27 cellular contexts compared by ENCODE assay signal in the genomic region with DNA sequence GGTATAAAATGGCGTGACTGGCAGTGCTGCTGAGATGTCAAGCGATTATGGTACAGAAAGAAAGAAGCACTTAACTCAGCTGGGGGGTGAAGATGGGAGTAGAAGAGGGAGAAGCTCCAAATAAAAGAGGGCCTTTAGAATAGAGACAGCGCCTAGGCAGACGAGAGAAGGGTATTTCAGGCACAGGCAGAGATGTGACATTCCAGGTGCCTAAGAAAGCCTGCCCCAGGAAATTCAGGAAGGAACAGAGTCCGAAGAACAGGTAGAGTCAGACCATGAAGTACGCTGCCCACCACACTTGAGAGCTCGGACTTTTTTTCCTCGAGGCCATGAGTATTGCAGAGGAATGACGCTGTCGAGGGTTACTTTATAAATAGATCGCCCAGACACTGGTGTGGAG.
"Had no signal": no experiment of that assay in that cellular context is flagged by ENCODE, and none has a peak within 500 bp of the region (broad histone marks: within the 10 kb centered on the region; RNA-seq: fewer than 3 reads in every experiment).

No MANE protein-coding gene starts in this region.

- H3K27me3 Mint-ChIP-seq: activated naive CD8-positive, alpha-beta T cell; central memory CD8-positive, alpha-beta T cell had no signal

- H3K27ac ChIP-seq: brain microvascular endothelial cell, coronary artery, esophagus squamous epithelium, gastroesophageal sphincter, heart right ventricle had no signal

- H3K4me1 Mint-ChIP-seq: activated T-helper 17 cell treated with anti-CD3 and anti-CD28 coated beads, Interleukin-2, amount 50 U/mL, for 72 hours; central memory CD8-positive, alpha-beta T cell had no signal

- H3K36me3 ChIP-seq: brain microvascular endothelial cell, esophagus squamous epithelium, gastroesophageal sphincter, heart right ventricle had no signal

- H3K36me3 Mint-ChIP-seq: activated naive CD8-positive, alpha-beta T cell had no signal

- H3K9me3 ChIP-seq: esophagus squamous epithelium, gastroesophageal sphincter, heart right ventricle had no signal

- H3K9me3 Mint-ChIP-seq: activated CD8-positive, alpha-beta T cell treated with anti-CD3 and anti-CD28 coated beads for 36 hours; activated T-cell treated with anti-CD3 and anti-CD28 coated beads, Interleukin-2, amount 50 U/mL, for 4 hours; activated T-helper 17 cell treated with anti-CD3 and anti-CD28 coated beads, Interleukin-2, amount 50 U/mL, for 72 hours; central memory CD8-positive, alpha-beta T cell; effector memory CD8-positive, alpha-beta T cell had no signal

- DNase-seq: activated CD4-positive, alpha-beta T cell treated with anti-CD3 and anti-CD28 coated beads for 1 hour; activated CD4-positive, alpha-beta T cell treated with anti-CD3 and anti-CD28 coated beads for 4 hours; activated CD4-positive, alpha-beta T cell treated with anti-CD3 and anti-CD28 coated beads, Interleukin-2, amount 50 U/mL, for 1 hour; activated CD4-positive, alpha-beta T cell treated with anti-CD3 and anti-CD28 coated beads, Interleukin-2, amount 50 U/mL, for 48 hours; activated CD8-positive, alpha-beta memory T cell treated with anti-CD3 and anti-CD28 coated beads for 24 hours; activated CD8-positive, alpha-beta T cell treated with anti-CD3 and anti-CD28 coated beads for 36 hours; activated effector memory CD4-positive, alpha-beta T cell treated with Interleukin-2 at 50 U/mL for 16 hours; activated gamma-delta T cell treated with Interleukin-2 at 50 U/mL for 16 hours; activated naive CD4-positive, alpha-beta T cell treated with anti-CD3 and anti-CD28 coated beads, Interleukin-2, amount 50 U/mL, for 16 hours; activated naive CD4-positive, alpha-beta T cell treated with Interleukin-2 at 50 U/mL for 16 hours; activated T-cell treated with anti-CD3 and anti-CD28 coated beads, Interleukin-2, amount 50 U/mL, for 4 hours; amniotic stem cell; anterior cingulate cortex; brain microvascular endothelial cell; dermis blood vessel endothelial cell; effector CD4-positive, alpha-beta T cell; effector memory CD8-positive, alpha-beta T cell; erythroblast; esophagus squamous epithelium; foreskin melanocyte; heart right ventricle; T-helper 2 cell had no signal

- H3K4me3 Mint-ChIP-seq: activated CD8-positive, alpha-beta T cell treated with anti-CD3 and anti-CD28 coated beads for 36 hours; activated naive CD8-positive, alpha-beta T cell; activated T-cell treated with anti-CD3 and anti-CD28 coated beads, Interleukin-2, amount 50 U/mL, for 4 hours; activated T-helper 17 cell treated with anti-CD3 and anti-CD28 coated beads, Interleukin-2, amount 50 U/mL, for 72 hours; central memory CD8-positive, alpha-beta T cell; effector memory CD8-positive, alpha-beta T cell had no signal

- H3K4me3 ChIP-seq: coronary artery, esophagus squamous epithelium, gastroesophageal sphincter, heart right ventricle had no signal

- ATAC-seq: activated CD8-positive, alpha-beta T cell treated with anti-CD3 and anti-CD28 coated beads for 36 hours; activated T-cell treated with anti-CD3 and anti-CD28 coated beads, Interleukin-2, amount 50 U/mL, for 4 hours; activated T-helper 17 cell treated with anti-CD3 and anti-CD28 coated beads, Interleukin-2, amount 50 U/mL, for 72 hours; effector memory CD8-positive, alpha-beta T cell; gastroesophageal sphincter; heart right ventricle had no signal

- H3K27ac Mint-ChIP-seq: activated CD8-positive, alpha-beta T cell treated with anti-CD3 and anti-CD28 coated beads for 36 hours; activated naive CD8-positive, alpha-beta T cell; activated T-helper 17 cell treated with anti-CD3 and anti-CD28 coated beads, Interleukin-2, amount 50 U/mL, for 72 hours; effector memory CD8-positive, alpha-beta T cell had no signal

- H3K27me3 ChIP-seq: brain microvascular endothelial cell, esophagus squamous epithelium had no signal
